ENCODE assay signal across 2 cellular contexts in the genomic region with DNA sequence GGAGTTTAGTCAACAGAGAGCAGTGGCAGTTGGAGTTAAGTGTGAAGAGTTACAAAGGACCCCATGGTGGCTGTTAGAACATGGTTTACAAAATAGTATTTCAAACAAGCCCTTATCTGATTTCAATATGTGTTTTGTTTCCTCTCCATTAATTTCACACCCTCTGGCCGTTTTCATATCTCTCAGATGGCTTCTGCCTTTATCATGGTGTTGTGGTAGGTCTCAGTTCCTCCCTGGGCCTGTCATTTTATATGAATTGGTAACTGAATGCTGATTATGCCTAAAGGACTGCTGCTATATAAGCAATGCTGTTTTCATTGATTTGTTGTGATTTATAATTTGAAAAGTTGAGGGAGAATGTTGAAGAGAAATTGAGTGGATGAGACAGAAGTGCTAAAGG.
TF ChIP-seq lines count a peak whose summit lies in the region.

No MANE protein-coding gene starts in this region.

TF ChIP-seq in IMR-90, 13 proteins besides CTCF, POLR2A, EP300 and RAD21:
- TF ChIP-seq RCOR1 (IDR thresholded peaks at IDR 0.05; ENCODE audit: insufficient replicate concordance, low read length): no peak
- TF ChIP-seq MXI1 (IDR thresholded peaks at IDR 0.05; ENCODE audit: borderline replicate concordance, low read depth, low read length): no peak
- TF ChIP-seq SMC3 (IDR thresholded peaks at IDR 0.05; ENCODE audit: low read depth, low read length): no peak
- TF ChIP-seq CEBPB (IDR thresholded peaks at IDR 0.05; ENCODE audit: low read depth, low read length): no peak
- TF ChIP-seq NFE2L2 (IDR thresholded peaks at IDR 0.05; ENCODE audit: low read depth, low read length): no peak
- no peak for TF ChIP-seq BHLHE40 (IDR thresholded peaks at IDR 0.05; ENCODE audit: low read depth, low read length)
- TF ChIP-seq, protein P1, sequence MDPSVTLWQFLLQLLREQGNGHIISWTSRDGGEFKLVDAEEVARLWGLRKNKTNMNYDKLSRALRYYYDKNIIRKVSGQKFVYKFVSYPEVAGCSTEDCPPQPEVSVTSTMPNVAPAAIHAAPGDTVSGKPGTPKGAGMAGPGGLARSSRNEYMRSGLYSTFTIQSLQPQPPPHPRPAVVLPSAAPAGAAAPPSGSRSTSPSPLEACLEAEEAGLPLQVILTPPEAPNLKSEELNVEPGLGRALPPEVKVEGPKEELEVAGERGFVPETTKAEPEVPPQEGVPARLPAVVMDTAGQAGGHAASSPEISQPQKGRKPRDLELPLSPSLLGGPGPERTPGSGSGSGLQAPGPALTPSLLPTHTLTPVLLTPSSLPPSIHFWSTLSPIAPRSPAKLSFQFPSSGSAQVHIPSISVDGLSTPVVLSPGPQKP (IDR thresholded peaks at IDR 0.05; ENCODE audit: borderline replicate concordance, low read depth, low read length): no peak
TF ChIP-seq in IMR-90: peak in this region for 0.

TF ChIP-seq in GM12878, 131 proteins besides CTCF, POLR2A, EP300 and RAD21:
- no peak for TF ChIP-seq POLR2AphosphoS2 (IDR thresholded peaks at IDR 0.05; ENCODE audit: low read depth, low read length)
- TF ChIP-seq SPI1 (IDR thresholded peaks at IDR 0.05; ENCODE audit: borderline replicate concordance, insufficient read depth, low read depth, low read length): peak; percentile 12; the same call in 1 of the 2 replicates
